14 cellular contexts compared by ENCODE assay signal in genomic region chr6:148514091-148514850, GRCh38.
DNase-seq lines count a peak whose midpoint lies in the region; TF ChIP-seq lines count a peak whose summit lies in the region.
"Had no signal": no experiment of that assay in that cellular context is flagged by ENCODE, and none has a peak within 500 bp of the region (broad histone marks: within the 10 kb centered on the region; RNA-seq: fewer than 3 reads in every experiment).

No MANE protein-coding gene starts in this region.

- H3K27me3 ChIP-seq in mesendoderm (ENCODE audit: insufficient read depth, low read length, poor library complexity) (no peaks in the 10 kb centered on the region), subcutaneous abdominal adipose tissue (ENCODE audit: control insufficient read depth in 5 of 5, insufficient read depth in 4 of 5, low read length in 5 of 5) (no peaks in the 10 kb centered on the region), BE2C (no peaks in the 10 kb centered on the region; the same call in 1 of the 2 replicates)

- WGBS in mesendoderm (ENCODE audit: extremely low coverage, insufficient coverage, low lambda C conversion rate), result no CpG with 5 or more reads among the region's 14 CpGs

- H3K18ac ChIP-seq in mesendoderm (ENCODE audit: low read length), result no peak overlapping the region

- no peak overlapping the region for H3K4ac ChIP-seq in mesendoderm (ENCODE audit: low read depth, low read length)

- DNase-seq in chondrocyte (ENCODE audit: low spot score) (no peak), mesendoderm (no peak), BE2C (no peak), progenitor cell of endocrine pancreas (ENCODE audit: low spot score, unreplicated experiment) (no peak), LoVo (ENCODE audit: low spot score) (no peak)
- no peak for DNase-seq in activated CD8-positive, alpha-beta memory T cell treated with anti-CD3 and anti-CD28 coated beads, Interleukin-2, amount 50 U/mL, for 48 hours
- DNase-seq: activated CD4-positive, CD25-positive, alpha-beta regulatory T cell; activated T-cell treated with anti-CD3 and anti-CD28 coated beads, Interleukin-2, amount 50 U/mL, for 4 hours; NCI-H2029 treated with DMSO at 0.1 percent for 48 hours; NK-92 treated with Interleukin-12 subunit alpha and Interleukin-12 subunit beta, amount 100 ng/mL, for 24 hours; stimulated activated CD4-positive, alpha-beta T cell treated with anti-CD3 and anti-CD28 coated beads, Interleukin-2, amount 100 ng/mL, for 24 hours had no signal

- no peak overlapping the region for H2BK5ac ChIP-seq in mesendoderm (ENCODE audit: low read length)

- H3K27ac Mint-ChIP-seq in chondrocyte (ENCODE audit: unreplicated experiment) (peak overlapping the region; percentile 91), progenitor cell of endocrine pancreas (no peak overlapping the region)
- H3K27ac Mint-ChIP-seq: stimulated activated effector memory CD8-positive, alpha-beta T cell treated with anti-CD3 and anti-CD28 coated beads, Interleukin-12 subunit alpha, Interleukin-12 subunit beta, amount 100 ng/mL, for 72 hours had no signal

- peaks cover 0 to 14% of the 10 kb centered on the region in 2 experiments; a peak in 1 of 3 replicates for H3K36me3 ChIP-seq in HEK293 (ENCODE audit: control insufficient read depth in 2 of 2, insufficient read depth in 1 of 2, low read length in 2 of 2)
- no peaks in the 10 kb centered on the region for H3K36me3 ChIP-seq in mesendoderm (ENCODE audit: control insufficient read depth, insufficient read depth, low read length)
- H3K36me3 ChIP-seq in subcutaneous abdominal adipose tissue (ENCODE audit: control insufficient read depth in 5 of 5, insufficient read depth in 5 of 5, low read length in 5 of 5), result peaks cover 9 to 37% (median 27%) of the 10 kb centered on the region in 5 donors
- no peaks in the 10 kb centered on the region for H3K36me3 ChIP-seq in BE2C

- H3K56ac ChIP-seq in mesendoderm (ENCODE audit: low read length), result peak overlapping the region; percentile 17

- peak overlapping the region; percentile 26 for H4K5ac ChIP-seq in mesendoderm (ENCODE audit: low read length)

- POLR2A ChIA-PET in HEK293 (lab: Yijun Ruan, JAX), result no interaction called here

- H3K27ac ChIP-seq in HEK293 (ENCODE audit: extremely low read depth, low read depth, low read length) (no peak overlapping the region), mesendoderm (ENCODE audit: low read depth, low read length) (no peak overlapping the region), subcutaneous abdominal adipose tissue (ENCODE audit: low read depth, low read length) (peak overlapping the region; percentile 61)

- H3K9me3 ChIP-seq in HEK293 (ENCODE audit: control insufficient read depth, insufficient read depth, low read depth, low read length), result no peaks in the 10 kb centered on the region
- no peaks in the 10 kb centered on the region for H3K9me3 ChIP-seq in subcutaneous abdominal adipose tissue (ENCODE audit: control insufficient read depth in 5 of 5, low read length in 5 of 5)
- H3K9me3 ChIP-seq in BE2C, result no peaks in the 10 kb centered on the region

- peaks cover 2% of the 10 kb centered on the region for H3K79me1 ChIP-seq in mesendoderm (ENCODE audit: low read length)

- no peak overlapping the region for H3K9ac ChIP-seq in mesendoderm (ENCODE audit: low read length)
- H3K9ac ChIP-seq in subcutaneous abdominal adipose tissue (ENCODE audit: low read length in 5 of 5), result peak overlapping the region in 1 of 5 donors; percentile 31

- H3K4me3 Mint-ChIP-seq in chondrocyte (ENCODE audit: unreplicated experiment), result peak overlapping the region; percentile 59
- H3K4me3 Mint-ChIP-seq in progenitor cell of endocrine pancreas (ENCODE audit: low read depth), result no peak overlapping the region
- H3K4me3 Mint-ChIP-seq: activated T-cell treated with anti-CD3 and anti-CD28 coated beads, Interleukin-2, amount 50 U/mL, for 4 hours; stimulated activated effector memory CD8-positive, alpha-beta T cell treated with anti-CD3 and anti-CD28 coated beads, Interleukin-12 subunit alpha, Interleukin-12 subunit beta, amount 100 ng/mL, for 72 hours had no signal

- H3K4me1 Mint-ChIP-seq in chondrocyte (ENCODE audit: low read depth), result peaks cover 56% of the 10 kb centered on the region
- H3K4me1 Mint-ChIP-seq in progenitor cell of endocrine pancreas (ENCODE audit: low read depth), result peaks cover 4% of the 10 kb centered on the region

- H3K4me1 ChIP-seq in HEK293 (ENCODE audit: control insufficient read depth, insufficient read depth, low read length), result peaks cover 5% of the 10 kb centered on the region
- H3K4me1 ChIP-seq in mesendoderm (ENCODE audit: control insufficient read depth, low read depth, low read length), result peaks cover 5% of the 10 kb centered on the region
- H3K4me1 ChIP-seq in subcutaneous abdominal adipose tissue (ENCODE audit: control insufficient read depth in 5 of 5, insufficient read depth in 5 of 5, low read length in 5 of 5), result peaks cover 7 to 54% (median 45%) of the 10 kb centered on the region in 5 donors
- H3K4me1 ChIP-seq in BE2C, result no peaks in the 10 kb centered on the region

- CTCF ChIA-PET in HEK293 (lab: Yijun Ruan, JAX), result interaction anchor here (0.5 to 0.6 kb wide), 2 partner anchors 47 to 519 kb away, joined by 3 read pairs; no protein-coding TSS in a partner anchor

- H2BK120ac ChIP-seq in mesendoderm (ENCODE audit: low read depth, low read length), result no peak overlapping the region

- no peak overlapping the region for H4K8ac ChIP-seq in mesendoderm (ENCODE audit: low read depth, low read length)

- H3K79me2 ChIP-seq in mesendoderm (ENCODE audit: control insufficient read depth, insufficient read depth, low read length), result no peaks in the 10 kb centered on the region

- no peak overlapping the region for H2AK5ac ChIP-seq in mesendoderm (ENCODE audit: low read length)

- H3K36me3 Mint-ChIP-seq in chondrocyte (ENCODE audit: low read depth), result peaks cover 20% of the 10 kb centered on the region
- H3K36me3 Mint-ChIP-seq in progenitor cell of endocrine pancreas (ENCODE audit: insufficient read depth), result peaks cover 6% of the 10 kb centered on the region
- H3K36me3 Mint-ChIP-seq: stimulated activated effector memory CD8-positive, alpha-beta T cell treated with anti-CD3 and anti-CD28 coated beads, Interleukin-12 subunit alpha, Interleukin-12 subunit beta, amount 100 ng/mL, for 72 hours had no signal

- no peak overlapping the region for H3K23ac ChIP-seq in mesendoderm (ENCODE audit: low read length)

- H3K27me3 Mint-ChIP-seq in chondrocyte (ENCODE audit: low read depth) (no peaks in the 10 kb centered on the region), progenitor cell of endocrine pancreas (no peaks in the 10 kb centered on the region)

- TF ChIP-seq CTCF in HEK293 (tag by site-specific recombination; IDR thresholded peaks at IDR 0.05) (no peak), chondrocyte (IDR thresholded peaks at IDR 0.05) (no peak), BE2C (IDR thresholded peaks at IDR 0.05; ENCODE audit: low read depth, low read length) (no peak), progenitor cell of endocrine pancreas (IDR thresholded peaks at IDR 0.05; ENCODE audit: unreplicated experiment) (no peak)

- H3K4me3 ChIP-seq in HEK293 (ENCODE audit: low read depth, low read length) (no peak overlapping the region), mesendoderm (ENCODE audit: low read length) (no peak overlapping the region), subcutaneous abdominal adipose tissue (ENCODE audit: low read depth in 1 of 5, low read length in 5 of 5) (peak overlapping the region in 4 of 5 donors; percentile 1 to 58 (median 42)), BE2C (ENCODE audit: low read depth, low read length) (no peak overlapping the region)

- no peaks in the 10 kb centered on the region for H3K9me3 Mint-ChIP-seq in chondrocyte (ENCODE audit: low read depth)
- H3K9me3 Mint-ChIP-seq in progenitor cell of endocrine pancreas (ENCODE audit: low read depth), result no peaks in the 10 kb centered on the region
- H3K9me3 Mint-ChIP-seq: activated T-cell treated with anti-CD3 and anti-CD28 coated beads, Interleukin-2, amount 50 U/mL, for 4 hours; stimulated activated effector memory CD8-positive, alpha-beta T cell treated with anti-CD3 and anti-CD28 coated beads, Interleukin-12 subunit alpha, Interleukin-12 subunit beta, amount 100 ng/mL, for 72 hours had no signal

- no peak overlapping the region for H2BK15ac ChIP-seq in mesendoderm (replicated peaks; ENCODE audit: low read depth)

- no peak overlapping the region for H3K4me2 ChIP-seq in mesendoderm (ENCODE audit: low read length)

TF ChIP-seq in HEK293, 187 proteins besides CTCF, POLR2A, EP300 and RAD21:
- no peak for TF ChIP-seq SCRT2 (tag by site-specific recombination; IDR thresholded peaks at IDR 0.05)
- peak; percentile 55; the same call in 1 of the 2 replicates for TF ChIP-seq ZNF362 (tag by site-specific recombination; IDR thresholded peaks at IDR 0.05)

Comparison
In these comparisons a context has a peak if more than half of its experiments do, and no peak if none do; other contexts are left out.
1. H3K4me3 ChIP-seq: peak in subcutaneous abdominal adipose tissue (4 of 5); none in HEK293 (single experiment), mesendoderm (single experiment) and BE2C (single experiment).